ENCODE assay signal across 22 cellular contexts in genomic region chr3:155302476-155302875, GRCh38. TPM values are rescaled to one million over a fixed set of nuclear protein-coding genes. Genes with fewer than 3 reads are reported as not detected.
DNase-seq lines count a peak whose midpoint lies in the region; ATAC-seq and TF ChIP-seq lines count a peak whose summit lies in the region.
"Had no signal": no experiment of that assay in that cellular context is flagged by ENCODE, and none has a peak within 500 bp of the region (broad histone marks: within the 10 kb centered on the region; RNA-seq: fewer than 3 reads in every experiment).

No MANE protein-coding gene starts in this region.

- H2AK5ac ChIP-seq in neuronal stem cell (ENCODE audit: low read depth, low read length) = no peak overlapping the region

- no peak overlapping the region for H3K18ac ChIP-seq in neuronal stem cell (ENCODE audit: low read length)

- H3K9me3 ChIP-seq in PC-3 (ENCODE audit: low read length) (no peaks in the 10 kb centered on the region), endodermal cell (ENCODE audit: control insufficient read depth, low read length) (peaks cover 20% of the 10 kb centered on the region), HAP-1 (peaks cover 1% of the 10 kb centered on the region; the same call in 1 of the 2 replicates), neuronal stem cell (replicated peaks in 1 of 2; ENCODE audit: control insufficient read depth in 2 of 2, insufficient read depth in 1 of 2, low read depth in 1 of 2, low read length in 2 of 2) (peaks cover 0 to 2% of the 10 kb centered on the region in 2 donors), neural progenitor cell (ENCODE audit: low read depth) (no peaks in the 10 kb centered on the region)
- H3K9me3 ChIP-seq: Peyer's patch had no signal

- H2BK12ac ChIP-seq in neuronal stem cell (ENCODE audit: low read length) = no peak overlapping the region

- H3K9me3 Mint-ChIP-seq in Calu3 (ENCODE audit: low read depth, unreplicated experiment) = peaks cover 6% of the 10 kb centered on the region
- peaks cover 19% of the 10 kb centered on the region for H3K9me3 Mint-ChIP-seq in endodermal cell
- H3K9me3 Mint-ChIP-seq in nephron = peaks cover 6% of the 10 kb centered on the region
- peaks cover 8% of the 10 kb centered on the region for H3K9me3 Mint-ChIP-seq in neural progenitor cell
- H3K9me3 Mint-ChIP-seq: activated T-helper 2 cell treated with anti-CD3 and anti-CD28 coated beads, Interferon-gamma antibody, Interleukin-2, Interleukin-4, amounts not matched to agents 10 μg/mL and 5 μg/mL and 100 μg/mL, durations not matched to agents 14 hours and 24 hours and 36 hours had no signal

- H3K4ac ChIP-seq in neuronal stem cell (ENCODE audit: low read length) = no peak overlapping the region

- no peak overlapping the region for H3K4me3 ChIP-seq in PC-3 (ENCODE audit: low read length)
- H3K4me3 ChIP-seq in endodermal cell (ENCODE audit: low read length) = peak overlapping the region; percentile 36
- no peak overlapping the region for H3K4me3 ChIP-seq in HAP-1
- no peak overlapping the region for H3K4me3 ChIP-seq in neuronal stem cell (ENCODE audit: low read length in 2 of 2)
- no peak overlapping the region for H3K4me3 ChIP-seq in neural progenitor cell
- H3K4me3 ChIP-seq: Peyer's patch had no signal

- H4K20me1 ChIP-seq in PC-3 (ENCODE audit: low read length) = no peaks in the 10 kb centered on the region
- H4K20me1 ChIP-seq in neural progenitor cell (ENCODE audit: low read depth) = no peaks in the 10 kb centered on the region

- H3K4me2 ChIP-seq in PC-3 (ENCODE audit: low read length) (peak overlapping the region; percentile 16; the same call in 1 of the 2 replicates), neuronal stem cell (ENCODE audit: insufficient read depth, low read length, poor library complexity, severe bottlenecking) (no peak overlapping the region), neural progenitor cell (no peak overlapping the region)

- no peak overlapping the region for H3K23ac ChIP-seq in neuronal stem cell (ENCODE audit: low read depth, low read length, poor library complexity)

- in situ Hi-C loops in HAP-1 (cut with MboI; ENCODE audit: low sequenced_read_pairs) = no loop called here

- H3K79me1 ChIP-seq in neuronal stem cell (ENCODE audit: low read depth, low read length) = no peaks in the 10 kb centered on the region

- H3K27me3 Mint-ChIP-seq in Calu3 (ENCODE audit: unreplicated experiment) (no peaks in the 10 kb centered on the region), endodermal cell (ENCODE audit: insufficient read depth) (no peaks in the 10 kb centered on the region), nephron (ENCODE audit: low read depth) (no peaks in the 10 kb centered on the region), neural progenitor cell (ENCODE audit: insufficient read depth, low read depth) (peaks cover 4% of the 10 kb centered on the region)
- H3K27me3 Mint-ChIP-seq: activated B cell treated with CpG ODN at 0.5 μM for 24 hours; dendritic cell treated with granulocyte-macrophage colony-stimulating factor and Interleukin-4, amounts not matched to agents 40 ng/mL and 50 ng/mL, for 4 days had no signal

- no peaks in the 10 kb centered on the region for H3K9me2 ChIP-seq in PC-3 (replicated peaks; ENCODE audit: low read length)

- H3K4me1 Mint-ChIP-seq in Calu3 (ENCODE audit: low read depth, unreplicated experiment) (peaks cover 27% of the 10 kb centered on the region), endodermal cell (peaks cover 12% of the 10 kb centered on the region), nephron (no peaks in the 10 kb centered on the region), neural progenitor cell (no peaks in the 10 kb centered on the region)
- H3K4me1 Mint-ChIP-seq: activated B cell treated with CpG ODN at 0.5 μM for 24 hours had no signal

- TF ChIP-seq CTCF in Calu3 (IDR thresholded peaks at IDR 0.05; ENCODE audit: unreplicated experiment) (no peak), PC-3 (conservative IDR thresholded peaks at IDR 0.05; ENCODE audit: low read depth, low read length) (no peak), endodermal cell (conservative IDR thresholded peaks at IDR 0.05) (no peak), nephron (IDR thresholded peaks at IDR 0.05; ENCODE audit: unreplicated experiment in 3 of 3) (no peak), neural progenitor cell (IDR thresholded peaks at IDR 0.05) (no peak)

- H3K27ac Mint-ChIP-seq in Calu3 (ENCODE audit: unreplicated experiment) (peak overlapping the region; percentile 40), endodermal cell (peak overlapping the region; percentile 33), nephron (peak overlapping the region in 2 of 3 experiments; percentile 61 to 84), neural progenitor cell (no peak overlapping the region)
- H3K27ac Mint-ChIP-seq: activated B cell treated with CpG ODN at 0.5 μM for 24 hours; activated T-helper 2 cell treated with anti-CD3 and anti-CD28 coated beads, Interferon-gamma antibody, Interleukin-2, Interleukin-4, amounts not matched to agents 10 μg/mL and 5 μg/mL and 100 μg/mL, durations not matched to agents 14 hours and 24 hours and 36 hours; dendritic cell treated with granulocyte-macrophage colony-stimulating factor and Interleukin-4, amounts not matched to agents 40 ng/mL and 50 ng/mL, for 4 days had no signal

- DNase-seq in Calu3 (no peak), PC-3 (peak; percentile 61), endodermal cell (no peak), HAP-1 (ENCODE audit: low spot score in 2 of 2) (no peak), neuronal stem cell (ENCODE audit: low spot score) (no peak), neural progenitor cell (ENCODE audit: low spot score) (no peak)
- DNase-seq: activated B cell treated with CpG ODN at 0.5 μM for 24 hours; activated CD8-positive, alpha-beta memory T cell treated with anti-CD3 and anti-CD28 coated beads for 24 hours; amygdala; C1 segment of cervical spinal cord; DND-41; erythroblast; left ventricle myocardium superior; NCI-H1048; NCI-H774; Peyer's patch; T-helper 1 cell had no signal

- no peak overlapping the region for H2BK5ac ChIP-seq in neuronal stem cell (ENCODE audit: low read length)

- no TSS peak for BruUV-seq in Calu3 (replicated peaks; lab: Mats Ljungman, UMichigan)
- BruUV-seq in PC-3 (replicated peaks; lab: Mats Ljungman, UMichigan) = no TSS peak

- no peak overlapping the region for H4K91ac ChIP-seq in neuronal stem cell (ENCODE audit: low read depth, low read length, poor library complexity)

- H3K4me3 Mint-ChIP-seq in Calu3 (ENCODE audit: low read depth, unreplicated experiment) (peak overlapping the region; percentile 37), endodermal cell (no peak overlapping the region), nephron (no peak overlapping the region), neural progenitor cell (no peak overlapping the region)
- H3K4me3 Mint-ChIP-seq: activated B cell treated with CpG ODN at 0.5 μM for 24 hours; dendritic cell treated with granulocyte-macrophage colony-stimulating factor and Interleukin-4, amounts not matched to agents 40 ng/mL and 50 ng/mL, for 4 days had no signal

- H3K36me3 Mint-ChIP-seq in Calu3 (ENCODE audit: insufficient read depth, unreplicated experiment) (no peaks in the 10 kb centered on the region), endodermal cell (ENCODE audit: low read depth) (peaks cover under 1% of the 10 kb centered on the region), nephron (ENCODE audit: low read depth) (no peaks in the 10 kb centered on the region), neural progenitor cell (no peaks in the 10 kb centered on the region)

- no peak overlapping the region for H2BK120ac ChIP-seq in neuronal stem cell (ENCODE audit: low read depth, low read length)

- no peaks in the 10 kb centered on the region for H3K79me2 ChIP-seq in PC-3 (ENCODE audit: low read length)
- no peaks in the 10 kb centered on the region for H3K79me2 ChIP-seq in neural progenitor cell (ENCODE audit: low read depth)

- H3K4me1 ChIP-seq in PC-3 (ENCODE audit: insufficient read depth, low read length) (peaks cover 13% of the 10 kb centered on the region), endodermal cell (ENCODE audit: control insufficient read depth, insufficient read depth, low read length) (no peaks in the 10 kb centered on the region), HAP-1 (peaks cover 13% of the 10 kb centered on the region), neuronal stem cell (ENCODE audit: control insufficient read depth in 2 of 2, insufficient read depth in 1 of 2, low read depth in 1 of 2, low read length in 2 of 2) (no peaks in the 10 kb centered on the region), neural progenitor cell (no peaks in the 10 kb centered on the region)
- H3K4me1 ChIP-seq: Peyer's patch had no signal

- H3K27me3 ChIP-seq in PC-3 (ENCODE audit: low read length) (no peaks in the 10 kb centered on the region), endodermal cell (ENCODE audit: control insufficient read depth, insufficient read depth, low read length, poor library complexity, severe bottlenecking) (no peaks in the 10 kb centered on the region), HAP-1 (ENCODE audit: low read depth) (no peaks in the 10 kb centered on the region), neuronal stem cell (ENCODE audit: control insufficient read depth in 3 of 3, insufficient read depth in 3 of 3, low read depth in 1 of 3, low read length in 3 of 3) (no peaks in the 10 kb centered on the region), neural progenitor cell (no peaks in the 10 kb centered on the region)
- H3K27me3 ChIP-seq: Peyer's patch had no signal

- no peak overlapping the region for H3K9ac ChIP-seq in PC-3 (ENCODE audit: low read length)
- no peak overlapping the region for H3K9ac ChIP-seq in endodermal cell (ENCODE audit: extremely low read depth, low read length, poor library complexity, severe bottlenecking)
- H3K9ac ChIP-seq in neuronal stem cell (ENCODE audit: low read depth, low read length, poor library complexity) = no peak overlapping the region
- H3K9ac ChIP-seq in neural progenitor cell = no peak overlapping the region

- H3K36me3 ChIP-seq in PC-3 (ENCODE audit: low read depth, low read length) (no peaks in the 10 kb centered on the region), endodermal cell (ENCODE audit: control insufficient read depth, insufficient read depth, low read length) (no peaks in the 10 kb centered on the region), HAP-1 (replicated peaks) (no peaks in the 10 kb centered on the region), neuronal stem cell (replicated peaks in 1 of 2; ENCODE audit: control insufficient read depth in 2 of 2, insufficient read depth in 2 of 2, low read length in 2 of 2) (no peaks in the 10 kb centered on the region), neural progenitor cell (no peaks in the 10 kb centered on the region)
- H3K36me3 ChIP-seq: Peyer's patch had no signal

- ATAC-seq in PC-3 = peak; percentile 65
- ATAC-seq in HG02970 (IDR thresholded peaks at IDR 0.05; ENCODE audit: low FRiP score, unreplicated experiment) = no peak
- ATAC-seq: left ventricle myocardium superior had no signal

- POLR2A ChIA-PET in PC-3 (lab: Charles Lee; ENCODE audit: unreplicated experiment) = no interaction called here

- WGBS in endodermal cell (ENCODE audit: insufficient coverage in 1 of 2, insufficient read length in 1 of 2), 2 experiments = 95 to 100% methylated on average over 1 to 2 of the region's 2 CpGs
- WGBS in neuronal stem cell (ENCODE audit: extremely low coverage in 2 of 2, insufficient read length in 2 of 2, insufficient replicate concordance in 1 of 2), 2 donors = no CpG with 5 or more reads among the region's 2 CpGs

- H3K14ac ChIP-seq in neuronal stem cell (ENCODE audit: low read length) = no peak overlapping the region

- no peak overlapping the region for H2BK15ac ChIP-seq in neuronal stem cell (ENCODE audit: low read length)

- intact Hi-C loops in Calu3 (cut with micrococcal nuclease; ENCODE audit: unreplicated experiment) = loop anchor here (5.0 kb wide), 1 partner anchor 220 kb away; the partner anchor contains the start of gene MME
- intact Hi-C loops in PC-3 (cut with micrococcal nuclease) = no loop called here

- no peak overlapping the region for H4K8ac ChIP-seq in neuronal stem cell (ENCODE audit: low read depth, low read length)

- CTCF ChIA-PET in Calu3 (lab: Charles Lee) (interaction anchor here (0.6 to 1.2 kb wide), 3 partner anchors 19 to 439 kb away, joined by 3 read pairs; no protein-coding TSS in a partner anchor), PC-3 (lab: Charles Lee) (no interaction called here)

- H3F3A ChIP-seq in PC-3 (ENCODE audit: low read length, unreplicated experiment) (no peaks in the 10 kb centered on the region), neural progenitor cell (ENCODE audit: low read depth) (no peaks in the 10 kb centered on the region)

- H2AFZ ChIP-seq in PC-3 (ENCODE audit: low read length) = no peak overlapping the region
- no peak overlapping the region for H2AFZ ChIP-seq in neuronal stem cell (ENCODE audit: low read length)
- no peak overlapping the region for H2AFZ ChIP-seq in neural progenitor cell (replicated peaks)

- H3K27ac ChIP-seq in PC-3 (ENCODE audit: low read length) = no peak overlapping the region
- no peak overlapping the region for H3K27ac ChIP-seq in endodermal cell (ENCODE audit: low read depth, low read length)
- no peak overlapping the region for H3K27ac ChIP-seq in neuronal stem cell (replicated peaks; ENCODE audit: low read length)
- no peak overlapping the region for H3K27ac ChIP-seq in neural progenitor cell
- H3K27ac ChIP-seq: Peyer's patch had no signal

RNA-seq across cellular contexts. Expression of gene STRIT1, which starts 9.0 kb away (rescaled TPM):
- total RNA-seq in Calu3 (2022) = not detected in 2 replicates
- total RNA-seq in PC-3 (2014; rRNA removed) = not detected in 2 replicates
- total RNA-seq in endodermal cell = not detected
- polyA plus RNA-seq in endodermal cell (2013, experiment 1 of 2) = not detected
- polyA plus RNA-seq in endodermal cell (2013, experiment 2 of 2) = not detected
- polyA plus RNA-seq in neuronal stem cell (2013, experiment 1 of 2) = 0.10 TPM
- polyA plus RNA-seq in neuronal stem cell (2013, experiment 2 of 2) = 0.06 TPM
- not detected in 2 replicates for total RNA-seq in neural progenitor cell (ENCODE audit: low replicate concordance)
- total RNA-seq: activated B cell treated with CpG ODN at 0.5 μM for 24 hours; activated T-helper 2 cell treated with anti-CD3 and anti-CD28 coated beads, Interferon-gamma antibody, Interleukin-2, Interleukin-4, amounts not matched to agents 10 μg/mL and 5 μg/mL and 100 μg/mL, durations not matched to agents 14 hours and 24 hours and 36 hours; Peyer's patch; pulmonary artery endothelial cell had no signal
